Comparison of ENCODE assay signal across 14 cellular contexts in genomic region chr6:118467181-118467580, GRCh38.
DNase-seq lines count a peak whose midpoint lies in the region; ATAC-seq and TF ChIP-seq lines count a peak whose summit lies in the region.
"Had no signal": no experiment of that assay in that cellular context is flagged by ENCODE, and none has a peak within 500 bp of the region (broad histone marks: within the 10 kb centered on the region; RNA-seq: fewer than 3 reads in every experiment).

No MANE protein-coding gene starts in this region.

- peaks cover 19% of the 10 kb centered on the region for H3K36me3 ChIP-seq in brain microvascular endothelial cell (replicated peaks)

- in situ Hi-C loops in brain microvascular endothelial cell (cut with HindIII; ENCODE audit: low pct_ligation_motif_present, low sequenced_read_pairs) = no loop called here

- intact Hi-C loops in sciatic nerve (cut with DNase I) = no loop called here

- no peaks in the 10 kb centered on the region for H3K27me3 ChIP-seq in brain microvascular endothelial cell (replicated peaks)
- H3K27me3 ChIP-seq: heart right ventricle had no signal

- H3K4me3 ChIP-seq in brain microvascular endothelial cell (ENCODE audit: low read depth, low read length) = no peak overlapping the region
- H3K4me3 ChIP-seq: heart right ventricle had no signal

- peak; percentile 81 for ATAC-seq in GM18502 (IDR thresholded peaks at IDR 0.05; ENCODE audit: poor library complexity, unreplicated experiment)
- peak; percentile 66 for ATAC-seq in GM19452 (IDR thresholded peaks at IDR 0.05; ENCODE audit: unreplicated experiment)
- ATAC-seq in HG02759 (IDR thresholded peaks at IDR 0.05; ENCODE audit: unreplicated experiment) = peak; percentile 66
- ATAC-seq in sciatic nerve = no peak
- ATAC-seq: left colon had no signal

- no peak for TF ChIP-seq CTCF in brain microvascular endothelial cell (IDR thresholded peaks at IDR 0.05; ENCODE audit: low read depth, low read length, missing control alignments)

- DNase-seq in NCI-H69 (lab: John Stamatoyannopoulos, UW) (peak; percentile 22), sciatic nerve (ENCODE audit: low spot score) (no peak), amygdala (lab: John Stamatoyannopoulos, UW) (no peak), brain microvascular endothelial cell (no peak)
- DNase-seq: activated CD4-positive, alpha-beta T cell treated with anti-CD3 and anti-CD28 coated beads for 4 hours; C1 segment of cervical spinal cord; heart right ventricle; left colon; naive B cell; NCI-H1048 had no signal

- no peak overlapping the region for H3K27ac ChIP-seq in brain microvascular endothelial cell
- H3K27ac ChIP-seq: epithelial cell of prostate, heart right ventricle had no signal
